ENCODE assay signal across 11 cellular contexts in genomic region chr13:33745370-33746324, GRCh38.
DNase-seq lines count a peak whose midpoint lies in the region; ATAC-seq and TF ChIP-seq lines count a peak whose summit lies in the region.
"Had no signal": no experiment of that assay in that cellular context is flagged by ENCODE, and none has a peak within 500 bp of the region (broad histone marks: within the 10 kb centered on the region; RNA-seq: fewer than 3 reads in every experiment).

No MANE protein-coding gene starts in this region.

- H3K36me3 Mint-ChIP-seq in brain: no peaks in the 10 kb centered on the region

- no peak overlapping the region for H4K5ac ChIP-seq in IMR-90 (ENCODE audit: low read depth, low read length)

- no peak for TF ChIP-seq RAD21 in IMR-90 (IDR thresholded peaks at IDR 0.05; ENCODE audit: low read length)

- no peaks in the 10 kb centered on the region for H3K79me2 ChIP-seq in MM.1S (ENCODE audit: low read length)

- dilution Hi-C loops in IMR-90 (cut with HindIII; ENCODE audit: low sequenced_read_pairs, unreplicated experiment): no loop called here

- H2BK5ac ChIP-seq in IMR-90 (ENCODE audit: low read depth, low read length, poor library complexity, severe bottlenecking): no peak overlapping the region

- H4K20me1 ChIP-seq in IMR-90 (ENCODE audit: insufficient read depth, low read length) (no peaks in the 10 kb centered on the region), MM.1S (ENCODE audit: insufficient read depth, low read length) (no peaks in the 10 kb centered on the region)

- peaks cover 0 to 11% (median 6%) of the 10 kb centered on the region in 5 experiments for H3K9me3 Mint-ChIP-seq in brain
- H3K9me3 Mint-ChIP-seq: CD4-positive, alpha-beta T cell had no signal

- no peaks in the 10 kb centered on the region for H3K27me3 Mint-ChIP-seq in brain
- H3K27me3 Mint-ChIP-seq: CD4-positive, alpha-beta T cell had no signal

- H3K18ac ChIP-seq in IMR-90 (ENCODE audit: low read depth, low read length): no peak overlapping the region

- intact Hi-C loops in IMR-90 (cut with micrococcal nuclease): no loop called here

- TF ChIP-seq CTCF in IMR-90 (conservative IDR thresholded peaks at IDR 0.05; ENCODE audit: low read depth, low read length) (no peak), brain (conservative IDR thresholded peaks at IDR 0.05) (no peak), MM.1S (IDR thresholded peaks at IDR 0.05; ENCODE audit: low read length) (no peak)

- H2AK5ac ChIP-seq in IMR-90 (ENCODE audit: low read depth, low read length): no peak overlapping the region

- H4K91ac ChIP-seq in IMR-90 (ENCODE audit: insufficient read depth, low read depth, low read length): no peak overlapping the region

- no peak overlapping the region for H4K8ac ChIP-seq in IMR-90 (ENCODE audit: low read depth in 2 of 2, low read length in 2 of 2)

- in situ Hi-C loops in IMR-90 (cut with MboI; ENCODE audit: low sequenced_read_pairs): no loop called here

- H2BK15ac ChIP-seq in IMR-90 (ENCODE audit: low read depth, low read length): no peak overlapping the region

- no peaks in the 10 kb centered on the region for H3K79me1 ChIP-seq in IMR-90 (ENCODE audit: low read depth in 1 of 2, low read length in 2 of 2)

- H3K27me3 ChIP-seq in IMR-90 (ENCODE audit: control insufficient read depth, insufficient read depth, low read length): peaks cover 7% of the 10 kb centered on the region
- no peaks in the 10 kb centered on the region for H3K27me3 ChIP-seq in MM.1S (replicated peaks; ENCODE audit: insufficient read depth, low read length)
- H3K27me3 ChIP-seq: thyroid gland had no signal

- no peak overlapping the region for H3K27ac ChIP-seq in IMR-90 (ENCODE audit: insufficient read depth, low read length)
- no peak overlapping the region for H3K27ac ChIP-seq in MM.1S (ENCODE audit: low read length)
- H3K27ac ChIP-seq: HL-60 had no signal

- H3K9me3 ChIP-seq in IMR-90 (ENCODE audit: control insufficient read depth, insufficient read depth, low read length) (no peaks in the 10 kb centered on the region), MM.1S (replicated peaks; ENCODE audit: insufficient read depth, low read length) (no peaks in the 10 kb centered on the region)
- H3K9me3 ChIP-seq: thyroid gland had no signal

- no peak overlapping the region for H3K23ac ChIP-seq in IMR-90 (ENCODE audit: low read depth, low read length)

- H3K4me3 Mint-ChIP-seq in brain: no peak overlapping the region
- H3K4me3 Mint-ChIP-seq: CD4-positive, alpha-beta T cell had no signal

- H3K9ac ChIP-seq in IMR-90 (ENCODE audit: low read depth, low read length): no peak overlapping the region
- no peak overlapping the region for H3K9ac ChIP-seq in MM.1S (ENCODE audit: low read length)

- H3K14ac ChIP-seq in IMR-90 (replicated peaks; ENCODE audit: low read depth, low read length): no peak overlapping the region

- no TSS peak for BruUV-seq in IMR-90 (replicated peaks; lab: Mats Ljungman, UMichigan)

- H2AK9ac ChIP-seq in IMR-90 (replicated peaks; ENCODE audit: low read depth, low read length, poor library complexity): no peak overlapping the region

- no peak overlapping the region for H2BK120ac ChIP-seq in IMR-90 (ENCODE audit: low read depth, low read length)

- H2BK20ac ChIP-seq in IMR-90 (ENCODE audit: low read depth, low read length): no peak overlapping the region

- CTCF ChIA-PET in IMR-90 (lab: Yijun Ruan, JAX): no interaction called here

- peaks cover 19% of the 10 kb centered on the region for H3K4me1 Mint-ChIP-seq in brain

- H3K9me2 ChIP-seq in MM.1S (replicated peaks; ENCODE audit: insufficient read depth, low read length): no peaks in the 10 kb centered on the region

- no peak for DNase-seq in IMR-90
- no peak for DNase-seq in MM.1S
- no peak for DNase-seq in GM19238 (ENCODE audit: insufficient read length, low spot score)
- no peak for DNase-seq in NCI-H510A treated with DMSO at 0.1 percent for 48 hours (lab: John Stamatoyannopoulos, UW)
- DNase-seq: CD4-positive, alpha-beta T cell had no signal

- H3K4me2 ChIP-seq in IMR-90 (ENCODE audit: low read depth, low read length): no peak overlapping the region
- no peak overlapping the region for H3K4me2 ChIP-seq in MM.1S (ENCODE audit: low read depth, low read length)

- H3K4me1 ChIP-seq in IMR-90 (ENCODE audit: control insufficient read depth, insufficient read depth, low read length) (no peaks in the 10 kb centered on the region), MM.1S (ENCODE audit: low read length) (no peaks in the 10 kb centered on the region)

- peak; percentile 48 for ATAC-seq in GM18499 (IDR thresholded peaks at IDR 0.05; ENCODE audit: insufficient read depth, unreplicated experiment)
- ATAC-seq in GM21717 (IDR thresholded peaks at IDR 0.05; ENCODE audit: unreplicated experiment): peak; percentile 62
- ATAC-seq in IMR-90 (ENCODE audit: low read depth): peak; percentile 42
- ATAC-seq in esophagus mucosa: no peak

- no peak overlapping the region for H3K4me3 ChIP-seq in IMR-90 (ENCODE audit: insufficient read depth, low read depth, low read length)
- no peak overlapping the region for H3K4me3 ChIP-seq in MM.1S (ENCODE audit: low read length)
- H3K4me3 ChIP-seq: thyroid gland had no signal

- H3F3A ChIP-seq in MM.1S (ENCODE audit: insufficient read depth, low read length): no peaks in the 10 kb centered on the region

- POLR2A ChIA-PET in IMR-90 (lab: Charles Lee; ENCODE audit: unreplicated experiment): no interaction called here

- H3K36me3 ChIP-seq in IMR-90 (ENCODE audit: control insufficient read depth, insufficient read depth, low read length) (no peaks in the 10 kb centered on the region), MM.1S (replicated peaks; ENCODE audit: insufficient read depth, low read length) (no peaks in the 10 kb centered on the region)
- H3K36me3 ChIP-seq: thyroid gland had no signal

- H3K9me1 ChIP-seq in IMR-90 (ENCODE audit: insufficient read depth, low read length): no peaks in the 10 kb centered on the region

- WGBS in IMR-90 (ENCODE audit: extremely low coverage in 2 of 2, insufficient read length in 1 of 2), 2 experiments: no CpG with 5 or more reads among the region's 7 CpGs

- no peak overlapping the region for H2AFZ ChIP-seq in IMR-90 (replicated peaks; ENCODE audit: low read length, poor library complexity)
- H2AFZ ChIP-seq in MM.1S (ENCODE audit: low read length): no peak overlapping the region

- no peak overlapping the region for H3K56ac ChIP-seq in IMR-90 (ENCODE audit: extremely low read depth, insufficient read depth, low read length)

- peak overlapping the region in 4 of 5 experiments; percentile 20 to 75 (median 62) for H3K27ac Mint-ChIP-seq in brain

- H3K4ac ChIP-seq in IMR-90 (ENCODE audit: low read depth, low read length): no peak overlapping the region

- no peak for TF ChIP-seq POLR2A in IMR-90 (IDR thresholded peaks at IDR 0.05; ENCODE audit: low read depth, low read length)

TF ChIP-seq in IMR-90, 13 proteins besides CTCF, POLR2A, EP300 and RAD21:
- TF ChIP-seq RFX5 (IDR thresholded peaks at IDR 0.05; ENCODE audit: low read depth, low read length) (no peak), CEBPB (IDR thresholded peaks at IDR 0.05; ENCODE audit: low read depth, low read length) (no peak), MAZ (IDR thresholded peaks at IDR 0.05; ENCODE audit: borderline replicate concordance, low read depth, low read length) (no peak), USF2 (IDR thresholded peaks at IDR 0.05; ENCODE audit: low read depth, low read length) (no peak), SMC3 (IDR thresholded peaks at IDR 0.05; ENCODE audit: low read depth, low read length) (no peak), ELK1 (IDR thresholded peaks at IDR 0.05; ENCODE audit: borderline replicate concordance, low read depth, low read length) (no peak), BHLHE40 (IDR thresholded peaks at IDR 0.05; ENCODE audit: low read depth, low read length) (no peak), FOS (IDR thresholded peaks at IDR 0.05; ENCODE audit: low read depth, low read length) (no peak), CHD1 (IDR thresholded peaks at IDR 0.05; ENCODE audit: low read depth, low read length) (no peak), MXI1 (IDR thresholded peaks at IDR 0.05; ENCODE audit: borderline replicate concordance, low read depth, low read length) (no peak), NFE2L2 (IDR thresholded peaks at IDR 0.05; ENCODE audit: low read depth, low read length) (no peak), MAFK (IDR thresholded peaks at IDR 0.05; ENCODE audit: low read depth, low read length) (no peak), RCOR1 (IDR thresholded peaks at IDR 0.05; ENCODE audit: insufficient replicate concordance, low read length) (no peak)
